Comparison of ENCODE assay signal across 15 cellular contexts in genomic region chrX:148069759-148070503, GRCh38.
DNase-seq lines count a peak whose midpoint lies in the region; ATAC-seq lines count a peak whose summit lies in the region.
"Had no signal": no experiment of that assay in that cellular context is flagged by ENCODE, and none has a peak within 500 bp of the region (broad histone marks: within the 10 kb centered on the region; RNA-seq: fewer than 3 reads in every experiment).

No MANE protein-coding gene starts in this region.

- H3K27me3 Mint-ChIP-seq in CD4-positive, alpha-beta memory T cell: peaks cover 2 to 6% of the 10 kb centered on the region in 2 donors
- H3K27me3 Mint-ChIP-seq: stimulated activated naive CD8-positive, alpha-beta T cell treated with anti-CD3 and anti-CD28 coated beads, Interleukin-15, amount 100 ng/mL, for 72 hours had no signal

- DNase-seq in NOMO-1 treated with DMSO at 0.1 percent for 48 hours (lab: John Stamatoyannopoulos, UW; ENCODE audit: unreplicated experiment): peak; percentile 68
- DNase-seq in stimulated activated naive CD4-positive, alpha-beta T cell (lab: John Stamatoyannopoulos, UW): no peak
- DNase-seq in COR-L47 (lab: John Stamatoyannopoulos, UW): no peak
- no peak for DNase-seq in CD4-positive, alpha-beta memory T cell
- no peak for DNase-seq in hypothalamus (lab: John Stamatoyannopoulos, UW)
- DNase-seq: activated CD8-positive, alpha-beta T cell treated with anti-CD3 and anti-CD28 coated beads for 36 hours; activated naive CD8-positive, alpha-beta T cell treated with anti-CD3 and anti-CD28 coated beads, Interleukin-2, amount 10 ng/mL, durations not matched to agents 7 days and 5 days; AML-193; foreskin keratinocyte; stimulated activated naive CD8-positive, alpha-beta T cell treated with anti-CD3 and anti-CD28 coated beads, Interleukin-15, amount 100 ng/mL, for 72 hours; T-helper 1 cell had no signal

- no peaks in the 10 kb centered on the region for H3K27me3 ChIP-seq in CD4-positive, alpha-beta memory T cell (ENCODE audit: insufficient read depth, low read length)
- H3K27me3 ChIP-seq: foreskin keratinocyte had no signal

- no peaks in the 10 kb centered on the region for H3K36me3 ChIP-seq in CD4-positive, alpha-beta memory T cell (ENCODE audit: insufficient read depth, low read length)
- H3K36me3 ChIP-seq: HAP-1 had no signal

- H3K9me3 ChIP-seq in CD4-positive, alpha-beta memory T cell (ENCODE audit: control insufficient read depth in 1 of 2, low read length in 2 of 2): no peaks in the 10 kb centered on the region
- H3K9me3 ChIP-seq: HAP-1 had no signal

- peak; percentile 99 for ATAC-seq in GM18511 (IDR thresholded peaks at IDR 0.05; ENCODE audit: unreplicated experiment)
- peak; percentile 100 for ATAC-seq in GM21515 (IDR thresholded peaks at IDR 0.05; ENCODE audit: unreplicated experiment)
- ATAC-seq in HG03066 (IDR thresholded peaks at IDR 0.05; ENCODE audit: low read depth, unreplicated experiment): peak; percentile 99
- ATAC-seq: activated CD8-positive, alpha-beta T cell treated with anti-CD3 and anti-CD28 coated beads for 36 hours; foreskin keratinocyte; stimulated activated naive CD8-positive, alpha-beta T cell treated with anti-CD3 and anti-CD28 coated beads, Interleukin-15, amount 100 ng/mL, for 72 hours had no signal

- H3K27ac ChIP-seq in CD4-positive, alpha-beta memory T cell (ENCODE audit: low read depth, low read length): no peak overlapping the region
- H3K27ac ChIP-seq: foreskin keratinocyte had no signal

- H3K9me3 Mint-ChIP-seq in CD4-positive, alpha-beta memory T cell: peaks cover 0 to 9% (median 8%) of the 10 kb centered on the region in 8 donors
- H3K9me3 Mint-ChIP-seq: activated CD8-positive, alpha-beta T cell treated with anti-CD3 and anti-CD28 coated beads for 36 hours; activated naive CD8-positive, alpha-beta T cell treated with anti-CD3 and anti-CD28 coated beads, Interleukin-2, amount 10 ng/mL, durations not matched to agents 7 days and 5 days had no signal

- intact Hi-C loops in CD4-positive, alpha-beta memory T cell (cut with micrococcal nuclease): no loop called here

- CTCF ChIA-PET in CD4-positive, alpha-beta memory T cell (lab: Charles Lee; ENCODE audit: partially characterized antibody): no interaction called here

- POLR2A ChIA-PET in CD4-positive, alpha-beta memory T cell (lab: Charles Lee; ENCODE audit: partially characterized antibody): no interaction called here

- no peak overlapping the region for H3K27ac Mint-ChIP-seq in CD4-positive, alpha-beta memory T cell
- H3K27ac Mint-ChIP-seq: activated CD8-positive, alpha-beta T cell treated with anti-CD3 and anti-CD28 coated beads for 36 hours; activated naive CD8-positive, alpha-beta T cell treated with anti-CD3 and anti-CD28 coated beads, Interleukin-2, amount 10 ng/mL, durations not matched to agents 7 days and 5 days; stimulated activated naive CD8-positive, alpha-beta T cell treated with anti-CD3 and anti-CD28 coated beads, Interleukin-15, amount 100 ng/mL, for 72 hours had no signal

- H3K4me3 ChIP-seq in CD4-positive, alpha-beta memory T cell (ENCODE audit: low read length in 2 of 2): no peak overlapping the region
- H3K4me3 ChIP-seq: HAP-1 had no signal

- no peaks in the 10 kb centered on the region for H3K36me3 Mint-ChIP-seq in CD4-positive, alpha-beta memory T cell
- H3K36me3 Mint-ChIP-seq: activated naive CD8-positive, alpha-beta T cell treated with anti-CD3 and anti-CD28 coated beads, Interleukin-2, amount 10 ng/mL, durations not matched to agents 7 days and 5 days had no signal

- no peak overlapping the region for H3K4me3 Mint-ChIP-seq in CD4-positive, alpha-beta memory T cell
- H3K4me3 Mint-ChIP-seq: activated CD8-positive, alpha-beta T cell treated with anti-CD3 and anti-CD28 coated beads for 36 hours; activated naive CD8-positive, alpha-beta T cell treated with anti-CD3 and anti-CD28 coated beads, Interleukin-2, amount 10 ng/mL, durations not matched to agents 7 days and 5 days; stimulated activated naive CD8-positive, alpha-beta T cell treated with anti-CD3 and anti-CD28 coated beads, Interleukin-15, amount 100 ng/mL, for 72 hours had no signal

- H3K4me1 Mint-ChIP-seq in CD4-positive, alpha-beta memory T cell: no peaks in the 10 kb centered on the region
- H3K4me1 Mint-ChIP-seq: activated naive CD8-positive, alpha-beta T cell treated with anti-CD3 and anti-CD28 coated beads, Interleukin-2, amount 10 ng/mL, durations not matched to agents 7 days and 5 days; stimulated activated naive CD8-positive, alpha-beta T cell treated with anti-CD3 and anti-CD28 coated beads, Interleukin-15, amount 100 ng/mL, for 72 hours had no signal

- no peaks in the 10 kb centered on the region for H3K4me1 ChIP-seq in CD4-positive, alpha-beta memory T cell (ENCODE audit: insufficient read depth, low read length)
- H3K4me1 ChIP-seq: foreskin keratinocyte, HAP-1 had no signal
